Comparison of ENCODE assay signal across 1 cellular context in the genomic region with DNA sequence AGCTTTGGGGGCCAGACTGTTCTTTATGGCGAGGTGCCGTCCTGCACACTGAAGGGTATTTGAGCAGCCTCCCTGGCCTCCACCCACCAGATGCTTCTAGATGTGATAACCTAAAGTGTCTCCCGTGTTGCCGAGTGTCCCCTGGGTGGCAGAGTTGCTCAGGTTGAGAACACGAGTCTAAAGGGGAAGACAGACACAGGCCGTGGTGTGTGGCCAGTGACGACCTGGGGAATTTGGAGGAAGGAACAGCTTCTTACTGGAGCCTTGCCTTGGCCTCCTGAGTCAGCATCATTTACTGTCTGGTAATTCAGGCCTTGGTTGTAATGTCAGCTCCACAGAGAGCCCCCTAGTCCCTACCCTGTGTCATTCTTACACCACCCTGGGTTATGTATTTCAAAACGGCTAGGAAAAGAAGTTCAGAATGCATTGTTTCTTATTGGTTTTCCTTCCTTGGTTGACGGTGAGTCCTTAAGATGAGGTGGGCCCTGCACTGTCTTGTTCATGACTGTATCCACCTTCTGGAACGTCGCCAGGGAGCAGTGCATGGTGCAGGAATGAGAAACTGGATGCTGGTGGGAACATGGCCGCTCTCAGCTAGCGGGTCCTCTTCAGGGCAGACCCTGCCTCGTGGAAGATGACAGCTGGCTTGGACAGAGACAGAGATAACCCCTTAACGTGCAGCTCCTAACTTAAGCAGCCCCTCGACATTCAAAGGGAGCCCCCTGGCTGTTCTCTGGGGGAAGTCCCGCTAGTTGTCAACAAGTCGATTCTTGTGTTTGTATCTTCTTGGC.
TF ChIP-seq lines count a peak whose summit lies in the region.

No MANE protein-coding gene starts in this region.

TF ChIP-seq in K562, 482 proteins besides CTCF, POLR2A, EP300 and RAD21 (continued from another document):
- TF ChIP-seq, protein P1, sequence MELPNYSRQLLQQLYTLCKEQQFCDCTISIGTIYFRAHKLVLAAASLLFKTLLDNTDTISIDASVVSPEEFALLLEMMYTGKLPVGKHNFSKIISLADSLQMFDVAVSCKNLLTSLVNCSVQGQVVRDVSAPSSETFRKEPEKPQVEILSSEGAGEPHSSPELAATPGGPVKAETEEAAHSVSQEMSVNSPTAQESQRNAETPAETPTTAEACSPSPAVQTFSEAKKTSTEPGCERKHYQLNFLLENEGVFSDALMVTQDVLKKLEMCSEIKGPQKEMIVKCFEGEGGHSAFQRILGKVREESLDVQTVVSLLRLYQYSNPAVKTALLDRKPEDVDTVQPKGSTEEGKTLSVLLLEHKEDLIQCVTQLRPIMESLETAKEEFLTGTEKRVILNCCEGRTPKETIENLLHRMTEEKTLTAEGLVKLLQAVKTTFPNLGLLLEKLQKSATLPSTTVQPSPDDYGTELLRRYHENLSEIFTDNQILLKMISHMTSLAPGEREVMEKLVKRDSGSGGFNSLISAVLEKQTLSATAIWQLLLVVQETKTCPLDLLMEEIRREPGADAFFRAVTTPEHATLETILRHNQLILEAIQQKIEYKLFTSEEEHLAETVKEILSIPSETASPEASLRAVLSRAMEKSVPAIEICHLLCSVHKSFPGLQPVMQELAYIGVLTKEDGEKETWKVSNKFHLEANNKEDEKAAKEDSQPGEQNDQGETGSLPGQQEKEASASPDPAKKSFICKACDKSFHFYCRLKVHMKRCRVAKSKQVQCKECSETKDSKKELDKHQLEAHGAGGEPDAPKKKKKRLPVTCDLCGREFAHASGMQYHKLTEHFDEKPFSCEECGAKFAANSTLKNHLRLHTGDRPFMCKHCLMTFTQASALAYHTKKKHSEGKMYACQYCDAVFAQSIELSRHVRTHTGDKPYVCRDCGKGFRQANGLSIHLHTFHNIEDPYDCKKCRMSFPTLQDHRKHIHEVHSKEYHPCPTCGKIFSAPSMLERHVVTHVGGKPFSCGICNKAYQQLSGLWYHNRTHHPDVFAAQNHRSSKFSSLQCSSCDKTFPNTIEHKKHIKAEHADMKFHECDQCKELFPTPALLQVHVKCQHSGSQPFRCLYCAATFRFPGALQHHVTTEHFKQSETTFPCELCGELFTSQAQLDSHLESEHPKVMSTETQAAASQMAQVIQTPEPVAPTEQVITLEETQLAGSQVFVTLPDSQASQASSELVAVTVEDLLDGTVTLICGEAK (IDR thresholded peaks at IDR 0.05), result no peak
- TF ChIP-seq, protein P1 (CRISPR knock-in tag; IDR thresholded peaks at IDR 0.05), result no peak
- no peak for TF ChIP-seq HDAC3 (IDR thresholded peaks at IDR 0.05; ENCODE audit: borderline replicate concordance, partially characterized antibody)
- no peak for TF ChIP-seq ESRRB (CRISPR knock-in tag; IDR thresholded peaks at IDR 0.05; ENCODE audit: borderline replicate concordance)
- no peak for TF ChIP-seq GABPA (tag; conservative IDR thresholded peaks at IDR 0.05; ENCODE audit: low read depth)
- no peak for TF ChIP-seq MEIS2 (IDR thresholded peaks at IDR 0.05; ENCODE audit: partially characterized antibody)
- TF ChIP-seq CXXC5 (CRISPR knock-in tag; IDR thresholded peaks at IDR 0.05), result no peak
- TF ChIP-seq, protein P2, sequence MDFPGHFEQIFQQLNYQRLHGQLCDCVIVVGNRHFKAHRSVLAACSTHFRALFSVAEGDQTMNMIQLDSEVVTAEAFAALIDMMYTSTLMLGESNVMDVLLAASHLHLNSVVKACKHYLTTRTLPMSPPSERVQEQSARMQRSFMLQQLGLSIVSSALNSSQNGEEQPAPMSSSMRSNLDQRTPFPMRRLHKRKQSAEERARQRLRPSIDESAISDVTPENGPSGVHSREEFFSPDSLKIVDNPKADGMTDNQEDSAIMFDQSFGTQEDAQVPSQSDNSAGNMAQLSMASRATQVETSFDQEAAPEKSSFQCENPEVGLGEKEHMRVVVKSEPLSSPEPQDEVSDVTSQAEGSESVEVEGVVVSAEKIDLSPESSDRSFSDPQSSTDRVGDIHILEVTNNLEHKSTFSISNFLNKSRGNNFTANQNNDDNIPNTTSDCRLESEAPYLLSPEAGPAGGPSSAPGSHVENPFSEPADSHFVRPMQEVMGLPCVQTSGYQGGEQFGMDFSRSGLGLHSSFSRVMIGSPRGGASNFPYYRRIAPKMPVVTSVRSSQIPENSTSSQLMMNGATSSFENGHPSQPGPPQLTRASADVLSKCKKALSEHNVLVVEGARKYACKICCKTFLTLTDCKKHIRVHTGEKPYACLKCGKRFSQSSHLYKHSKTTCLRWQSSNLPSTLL (IDR thresholded peaks at IDR 0.05), result no peak
